In the genomic region with DNA sequence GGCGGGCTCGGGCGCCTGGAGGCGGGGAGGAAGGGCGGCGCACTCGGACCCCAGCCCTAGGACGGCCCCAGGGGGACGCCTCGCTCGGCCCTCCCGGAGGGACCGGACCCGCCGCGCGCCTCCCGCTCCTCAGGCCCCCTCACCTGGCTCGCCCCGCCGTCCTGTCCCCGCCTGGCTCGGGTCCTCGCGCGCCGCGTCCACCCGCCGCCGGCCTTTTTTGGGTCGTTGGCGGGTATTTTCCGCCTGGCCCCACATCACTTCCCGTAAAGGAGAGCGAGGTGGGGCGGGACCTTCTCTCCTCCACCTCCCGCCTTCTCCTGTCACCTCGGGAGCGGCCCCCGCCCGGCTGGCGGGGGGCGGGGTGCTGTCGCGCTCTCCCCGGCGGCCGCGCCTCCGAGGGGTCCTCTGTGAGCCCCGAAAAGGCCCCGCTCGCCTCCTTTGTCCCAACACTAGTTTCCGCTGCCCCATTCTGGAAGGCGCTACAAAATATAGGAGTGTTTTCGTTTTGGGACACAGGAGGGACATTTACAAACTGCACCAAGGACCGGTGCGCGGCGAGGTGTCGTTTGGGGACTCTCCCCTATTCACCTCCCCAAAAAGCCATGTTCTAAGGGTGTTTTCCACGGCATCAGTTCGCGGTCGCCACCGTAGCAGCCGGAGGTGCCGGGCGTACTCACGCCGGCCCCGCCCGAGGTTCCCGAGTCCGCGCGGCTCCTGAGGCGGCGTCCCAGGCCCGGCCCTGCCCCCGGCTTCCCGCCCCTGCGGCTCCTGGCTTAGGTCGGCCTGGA, we compare ENCODE assay signal across 8 cellular contexts. TPM values are rescaled to one million over a fixed set of nuclear protein-coding genes. Genes with fewer than 3 reads are reported as not detected.
DNase-seq lines count a peak whose midpoint lies in the region; ATAC-seq and TF ChIP-seq lines count a peak whose summit lies in the region.

A gene (minus strand): TSS at position 241 of the 788 bp plus-strand sequence. CDS start 54,879 bp downstream, outside the sequence.

- ATAC-seq in GM21423 (IDR thresholded peaks at IDR 0.05; ENCODE audit: unreplicated experiment), result peak; percentile 68
- peak; percentile 94 for ATAC-seq in left ventricle myocardium superior

- H3K36me3 ChIP-seq in DOHH2 (ENCODE audit: control insufficient read depth, low read length) (no peaks in the 10 kb centered on the region), HUES6 (ENCODE audit: control insufficient read depth, insufficient read depth, low read length) (no peaks in the 10 kb centered on the region), adipocyte (ENCODE audit: control insufficient read depth, insufficient read depth, low read length, severe bottlenecking) (no peaks in the 10 kb centered on the region)

- DNase-seq in adipocyte (ENCODE audit: low read depth), result peak; percentile 87
- DNase-seq in left ventricle myocardium superior, result peak; percentile 82
- DNase-seq in retinal pigment epithelial cell (ENCODE audit: low read depth), result no peak
- DNase-seq in epidermal melanocyte (ENCODE audit: insufficient read length, low spot score), result no peak

- H3K4me3 ChIP-seq in DOHH2 (ENCODE audit: low read length), result peak within 1 kb of the TSS; percentile 97
- H3K4me3 ChIP-seq in HUES6 (ENCODE audit: low read depth, low read length), result peak within 1 kb of the TSS; percentile 85
- H3K4me3 ChIP-seq in adipocyte (ENCODE audit: low read length), result peak within 1 kb of the TSS; percentile 94
- peak within 1 kb of the TSS; percentile 91 for H3K4me3 ChIP-seq in retinal pigment epithelial cell (ENCODE audit: low read length)

- no peak for TF ChIP-seq CTCF in DOHH2 (IDR thresholded peaks at IDR 0.05; ENCODE audit: low read depth, low read length, poor library complexity, severe bottlenecking)
- no peak for TF ChIP-seq CTCF in retinal pigment epithelial cell (conservative IDR thresholded peaks at IDR 0.05; ENCODE audit: low read depth, low read length)

- H3K9ac ChIP-seq in HUES6 (ENCODE audit: low read length) (peak within 1 kb of the TSS; percentile 70), adipocyte (ENCODE audit: low read length) (peak within 1 kb of the TSS; percentile 93)

- no peaks in the 10 kb centered on the region for H3K9me2 ChIP-seq in DOHH2 (replicated peaks; ENCODE audit: control insufficient read depth, low read length)

- H3K79me2 ChIP-seq in DOHH2 (ENCODE audit: control insufficient read depth, low read length), result no peaks in the 10 kb centered on the region

- H3K27me3 ChIP-seq in DOHH2 (ENCODE audit: control insufficient read depth, low read length) (no peaks in the 10 kb centered on the region; the same call in 1 of the 2 replicates), HUES6 (ENCODE audit: control insufficient read depth, insufficient read depth, low read length) (no peaks in the 10 kb centered on the region), adipocyte (replicated peaks; ENCODE audit: control insufficient read depth, insufficient read depth, low read length) (no peaks in the 10 kb centered on the region)

- H3F3A ChIP-seq in DOHH2 (ENCODE audit: control insufficient read depth, insufficient read depth), result no peaks in the 10 kb centered on the region

- H3K9me3 ChIP-seq in DOHH2 (ENCODE audit: control insufficient read depth, insufficient read depth, low read length) (no peaks in the 10 kb centered on the region), HUES6 (ENCODE audit: control insufficient read depth, insufficient read depth, low read depth, low read length) (no peaks in the 10 kb centered on the region), adipocyte (ENCODE audit: control insufficient read depth, low read length) (no peaks in the 10 kb centered on the region)

- H3K4me1 ChIP-seq in DOHH2 (ENCODE audit: control insufficient read depth, low read length) (peaks cover 13% of the 10 kb centered on the region), HUES6 (ENCODE audit: control insufficient read depth, insufficient read depth, low read length) (peaks cover 6% of the 10 kb centered on the region), adipocyte (ENCODE audit: control insufficient read depth, insufficient read depth, low read length) (peaks cover 3% of the 10 kb centered on the region)

- peak within 1 kb of the TSS; percentile 87 for H3K4me2 ChIP-seq in DOHH2 (ENCODE audit: low read length)

- intact Hi-C loops in T-helper 1 cell treated with Interleukin-12 subunit alpha and Interleukin-12 subunit beta and Interleukin-4 antibody, amounts not matched to agents 30 ng/mL and 1 ng/mL, for 36 hours (cut with micrococcal nuclease), result loop anchor here (1.0 to 10.0 kb wide), 13 partner anchors 9 to 1325 kb away; a partner anchor contains a TSS
- intact Hi-C loops in left ventricle myocardium superior (cut with micrococcal nuclease), result loop anchor here (2.0 kb wide), 1 partner anchor 73 kb away; no protein-coding TSS in a partner anchor

- H4K20me1 ChIP-seq in DOHH2 (ENCODE audit: control insufficient read depth, insufficient read depth, low read depth, low read length), result no peaks in the 10 kb centered on the region

- H3K27ac ChIP-seq in DOHH2 (ENCODE audit: low read depth, low read length), result no peak within 1 kb of the TSS
- H3K27ac ChIP-seq in HUES6 (ENCODE audit: low read depth, low read length), result peak within 1 kb of the TSS; percentile 12; the same call in 1 of the 2 replicates

RNA-seq across cellular contexts. Expression of the gene that starts here (rescaled TPM):
- 82.6 and 85.3 TPM in 2 replicates for total RNA-seq in T-helper 1 cell treated with Interleukin-12 subunit alpha and Interleukin-12 subunit beta and Interleukin-4 antibody, amounts not matched to agents 30 ng/mL and 1 ng/mL, for 36 hours
- 5.7 TPM for total RNA-seq in left ventricle myocardium superior

Comparison
In these comparisons a context has a peak if more than half of its experiments do, and no peak if none do; other contexts are left out.
1. RNA of the gene that starts here (total RNA-seq): 82.6 to 85.3 TPM in T-helper 1 cell treated with Interleukin-12 subunit alpha and Interleukin-12 subunit beta and Interleukin-4 antibody, amounts not matched to agents 30 ng/mL and 1 ng/mL, for 36 hours; 5.7 TPM in left ventricle myocardium superior (single experiment); every median in the first group is over 10 times any median in the second.
2. DNase-seq: peak in adipocyte (single experiment) and left ventricle myocardium superior (single experiment); none in retinal pigment epithelial cell (single experiment) and epidermal melanocyte (single experiment).
3. Peak in every context shown above with its lines, with median percentiles within 50 percentile points of each other: H3K4me3 ChIP-seq.